ENCODE assay signal across 8 cellular contexts in the genomic region with DNA sequence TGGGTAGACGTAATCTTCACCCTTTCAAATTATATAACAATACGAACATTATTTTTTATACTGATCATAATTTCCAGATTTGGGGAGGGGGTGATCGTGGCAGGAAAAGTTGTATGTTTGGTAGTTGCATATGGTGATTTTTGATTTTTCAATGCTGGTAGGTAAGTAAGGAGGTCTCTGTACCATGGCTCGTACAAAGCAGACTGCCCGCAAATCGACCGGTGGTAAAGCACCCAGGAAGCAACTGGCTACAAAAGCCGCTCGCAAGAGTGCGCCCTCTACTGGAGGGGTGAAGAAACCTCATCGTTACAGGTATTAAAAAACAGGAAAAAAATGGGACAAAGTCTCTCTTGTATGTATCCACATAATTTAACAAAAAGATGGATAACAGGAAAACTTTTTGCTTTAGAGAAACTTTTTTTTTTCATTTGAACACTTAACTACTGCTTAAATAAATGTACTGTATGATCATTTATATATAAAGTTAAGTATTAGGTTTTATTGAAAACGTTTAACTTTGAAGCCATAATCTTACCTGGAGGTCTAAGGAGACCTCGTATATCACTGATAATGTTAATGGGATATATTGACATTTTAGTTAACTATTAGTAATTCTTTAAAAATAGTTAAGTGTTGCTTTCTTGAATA. TPM values are rescaled to one million over a fixed set of nuclear protein-coding genes. Genes with fewer than 3 reads are reported as not detected.
DNase-seq lines count a peak whose midpoint lies in the region; ATAC-seq and TF ChIP-seq lines count a peak whose summit lies in the region.

No MANE protein-coding gene starts in this region.

- H3K36me3 ChIP-seq in iPS-15b (ENCODE audit: control insufficient read depth, insufficient read depth, low read length) (peaks cover 8% of the 10 kb centered on the region), smooth muscle cell (ENCODE audit: low read depth) (peaks cover 10% of the 10 kb centered on the region)

- CTCF ChIA-PET in activated CD8-positive, alpha-beta memory T cell treated with anti-CD3 and anti-CD28 coated beads, Interleukin-2, amount 10 ng/mL, durations not matched to agents 7 days and 5 days (lab: Charles Lee), result interaction anchor here (0.6 to 5.5 kb wide), 38 partner anchors 8 to 604 kb away, joined by 3 to 83 read pairs (median 5); a partner anchor contains a TSS

- ATAC-seq in activated CD8-positive, alpha-beta memory T cell treated with anti-CD3 and anti-CD28 coated beads, Interleukin-2, amount 10 ng/mL, durations not matched to agents 7 days and 5 days, result no peak
- ATAC-seq in HG03457 (IDR thresholded peaks at IDR 0.05; ENCODE audit: unreplicated experiment), result no peak
- ATAC-seq in GM21528 (IDR thresholded peaks at IDR 0.05; ENCODE audit: low FRiP score, unreplicated experiment), result no peak

- DNase-seq in activated CD8-positive, alpha-beta memory T cell treated with anti-CD3 and anti-CD28 coated beads, Interleukin-2, amount 10 ng/mL, durations not matched to agents 7 days and 5 days, result peak; percentile 45
- no peak for DNase-seq in activated CD8-positive, alpha-beta memory T cell treated with anti-CD3 and anti-CD28 coated beads for 24 hours
- DNase-seq in NCI-H146 treated with DMSO at 0.1 percent for 48 hours (lab: John Stamatoyannopoulos, UW; ENCODE audit: unreplicated experiment), result peak; percentile 32
- no peak for DNase-seq in smooth muscle cell (lab: John Stamatoyannopoulos, UW; ENCODE audit: unreplicated experiment)

- H3K27me3 Mint-ChIP-seq in activated CD8-positive, alpha-beta memory T cell treated with anti-CD3 and anti-CD28 coated beads, Interleukin-2, amount 10 ng/mL, durations not matched to agents 7 days and 5 days, result no peaks in the 10 kb centered on the region
- no peaks in the 10 kb centered on the region for H3K27me3 Mint-ChIP-seq in activated naive CD8-positive, alpha-beta T cell

- peak overlapping the region; percentile 96 for H3K27ac ChIP-seq in smooth muscle cell (ENCODE audit: low read depth)

- peak overlapping the region; percentile 99 for H3K4me3 Mint-ChIP-seq in activated CD8-positive, alpha-beta memory T cell treated with anti-CD3 and anti-CD28 coated beads, Interleukin-2, amount 10 ng/mL, durations not matched to agents 7 days and 5 days
- H3K4me3 Mint-ChIP-seq in activated naive CD8-positive, alpha-beta T cell, result peak overlapping the region; percentile 100

- peak overlapping the region; percentile 96 for H3K4me2 ChIP-seq in smooth muscle cell

- H3K79me2 ChIP-seq in smooth muscle cell (ENCODE audit: low read depth), result peaks cover 63% of the 10 kb centered on the region

- TF ChIP-seq CTCF in smooth muscle cell (IDR thresholded peaks at IDR 0.05; ENCODE audit: borderline replicate concordance, insufficient read depth, poor library complexity, severe bottlenecking), result peak; percentile 82

- H3K36me3 Mint-ChIP-seq in activated CD8-positive, alpha-beta memory T cell treated with anti-CD3 and anti-CD28 coated beads, Interleukin-2, amount 10 ng/mL, durations not matched to agents 7 days and 5 days, result peaks cover 42% of the 10 kb centered on the region
- peaks cover 6% of the 10 kb centered on the region for H3K36me3 Mint-ChIP-seq in activated naive CD8-positive, alpha-beta T cell

- H3K27ac Mint-ChIP-seq in activated CD8-positive, alpha-beta memory T cell treated with anti-CD3 and anti-CD28 coated beads, Interleukin-2, amount 10 ng/mL, durations not matched to agents 7 days and 5 days, result peak overlapping the region; percentile 100
- H3K27ac Mint-ChIP-seq in activated naive CD8-positive, alpha-beta T cell, result peak overlapping the region; percentile 100

- H3K4me1 Mint-ChIP-seq in activated CD8-positive, alpha-beta memory T cell treated with anti-CD3 and anti-CD28 coated beads, Interleukin-2, amount 10 ng/mL, durations not matched to agents 7 days and 5 days, result peaks cover 43% of the 10 kb centered on the region
- H3K4me1 Mint-ChIP-seq in activated naive CD8-positive, alpha-beta T cell (ENCODE audit: low read depth), result peaks cover 60% of the 10 kb centered on the region

- no peaks in the 10 kb centered on the region for H3K9me3 Mint-ChIP-seq in activated CD8-positive, alpha-beta memory T cell treated with anti-CD3 and anti-CD28 coated beads, Interleukin-2, amount 10 ng/mL, durations not matched to agents 7 days and 5 days (ENCODE audit: low read depth)
- no peaks in the 10 kb centered on the region for H3K9me3 Mint-ChIP-seq in activated naive CD8-positive, alpha-beta T cell (ENCODE audit: low read depth)

- H3K4me3 ChIP-seq in iPS-15b (ENCODE audit: low read depth, low read length), result peak overlapping the region; percentile 87
- H3K4me3 ChIP-seq in smooth muscle cell, result peak overlapping the region; percentile 74

- no peaks in the 10 kb centered on the region for H3K9me3 ChIP-seq in iPS-15b (ENCODE audit: control insufficient read depth, insufficient read depth, low read length)
- no peaks in the 10 kb centered on the region for H3K9me3 ChIP-seq in smooth muscle cell (replicated peaks; ENCODE audit: low read depth)

- H3F3A ChIP-seq in smooth muscle cell (ENCODE audit: low read depth), result peaks cover 14% of the 10 kb centered on the region

- no peak overlapping the region for H2AFZ ChIP-seq in smooth muscle cell (ENCODE audit: low read depth)

- peaks cover 61% of the 10 kb centered on the region for H4K20me1 ChIP-seq in smooth muscle cell (ENCODE audit: low read depth)

- H3K4me1 ChIP-seq in iPS-15b (ENCODE audit: control insufficient read depth, insufficient read depth, low read length) (peaks cover 9% of the 10 kb centered on the region), smooth muscle cell (ENCODE audit: low read depth) (peaks cover 31% of the 10 kb centered on the region)

- H3K27me3 ChIP-seq in iPS-15b (ENCODE audit: control insufficient read depth, insufficient read depth, low read length), result no peaks in the 10 kb centered on the region
- no peaks in the 10 kb centered on the region for H3K27me3 ChIP-seq in smooth muscle cell (ENCODE audit: low read depth)

- WGBS in smooth muscle cell (ENCODE audit: low lambda C conversion rate), result 3% methylated on average over 13 of the region's 13 CpGs

- H3K9ac ChIP-seq in iPS-15b (ENCODE audit: low read depth, low read length) (peak overlapping the region; percentile 97), smooth muscle cell (ENCODE audit: low read depth) (peak overlapping the region; percentile 94)

RNA-seq across cellular contexts. Expression of a gene that starts 1.8 kb away (rescaled TPM):
- total RNA-seq in activated CD8-positive, alpha-beta memory T cell treated with anti-CD3 and anti-CD28 coated beads, Interleukin-2, amount 10 ng/mL, durations not matched to agents 7 days and 5 days, result 100 to 1,000 TPM; 384 to 451 TPM
- 459 and 461 TPM in 2 replicates for total RNA-seq in smooth muscle cell
- 426 and 430 TPM in 2 replicates for polyA plus RNA-seq in smooth muscle cell

Comparison
In these comparisons a context has a peak if more than half of its experiments do, and no peak if none do; other contexts are left out.
1. DNase-seq: peak in activated CD8-positive, alpha-beta memory T cell treated with anti-CD3 and anti-CD28 coated beads, Interleukin-2, amount 10 ng/mL, durations not matched to agents 7 days and 5 days (single experiment) and NCI-H146 treated with DMSO at 0.1 percent for 48 hours (single experiment); none in activated CD8-positive, alpha-beta memory T cell treated with anti-CD3 and anti-CD28 coated beads for 24 hours (single experiment) and smooth muscle cell (single experiment).